In genomic region chrX:69097451-69098236, GRCh38 we compare ENCODE assay signal across 16 cellular contexts.
DNase-seq lines count a peak whose midpoint lies in the region; ATAC-seq, FAIRE-seq and TF ChIP-seq lines count a peak whose summit lies in the region.
"Had no signal": no experiment of that assay in that cellular context is flagged by ENCODE, and none has a peak within 500 bp of the region (broad histone marks: within the 10 kb centered on the region; RNA-seq: fewer than 3 reads in every experiment).

No MANE protein-coding gene starts in this region.

- H3K27me3 ChIP-seq in heart left ventricle: peaks cover 0 to 9% (median 0%) of the 10 kb centered on the region in 9 donors
- H3K27me3 ChIP-seq in K562 (ENCODE audit: control insufficient read depth in 2 of 2, insufficient read depth in 2 of 2, low read length in 2 of 2): no peaks in the 10 kb centered on the region
- H3K27me3 ChIP-seq in mesendoderm (ENCODE audit: insufficient read depth, low read length, poor library complexity): no peaks in the 10 kb centered on the region

- H3K9ac ChIP-seq in K562 (ENCODE audit: insufficient read depth in 1 of 2, low read depth in 2 of 2, low read length in 2 of 2) (no peak overlapping the region), mesendoderm (ENCODE audit: low read length) (no peak overlapping the region)
- H3K9ac ChIP-seq: BLaER1 had no signal

- H3K9me1 ChIP-seq in K562 (ENCODE audit: control insufficient read depth, insufficient read depth, low read length): no peaks in the 10 kb centered on the region

- ATAC-seq in Right ventricle myocardium inferior (no peak), heart left ventricle (no peak), K562 (no peak; the same call in 2 of the 3 replicates), HG03280 (IDR thresholded peaks at IDR 0.05; ENCODE audit: unreplicated experiment) (no peak), HG02623 (IDR thresholded peaks at IDR 0.05; ENCODE audit: unreplicated experiment) (no peak)
- ATAC-seq: Panc1 had no signal

- peak overlapping the region; percentile 20 for H3K18ac ChIP-seq in mesendoderm (ENCODE audit: low read length)

- H3K27ac ChIP-seq in heart left ventricle (no peak overlapping the region), K562 (ENCODE audit: extremely low read depth, low read depth, low read length) (no peak overlapping the region), mesendoderm (ENCODE audit: low read depth, low read length) (no peak overlapping the region)
- H3K27ac ChIP-seq: BLaER1 had no signal

- H3K4me3 ChIP-seq in heart left ventricle (no peak overlapping the region), K562 (no peak overlapping the region), mesendoderm (ENCODE audit: low read length) (no peak overlapping the region)
- H3K4me3 ChIP-seq: BLaER1 had no signal

- H3K4me2 ChIP-seq in K562 (ENCODE audit: insufficient read depth, low read length): no peak overlapping the region
- H3K4me2 ChIP-seq in mesendoderm (ENCODE audit: low read length): no peak overlapping the region
- H3K4me2 ChIP-seq: BLaER1 had no signal

- H3K79me1 ChIP-seq in mesendoderm (ENCODE audit: low read length): no peaks in the 10 kb centered on the region

- H2BK120ac ChIP-seq in mesendoderm (ENCODE audit: low read depth, low read length): no peak overlapping the region

- H2AFZ ChIP-seq in K562 (ENCODE audit: low read depth, low read length): 0 out of 2 replicates have a peak overlapping the region, but pooled peaks have one; percentile 32

- H3K79me2 ChIP-seq in K562 (ENCODE audit: control insufficient read depth, insufficient read depth, low read length) (no peaks in the 10 kb centered on the region), mesendoderm (ENCODE audit: control insufficient read depth, insufficient read depth, low read length) (no peaks in the 10 kb centered on the region)

- 74 to 85% (median 83%) methylated on average over 14 of the region's 14 CpGs for WGBS in heart left ventricle, 4 donors
- WGBS in K562 (ENCODE audit: insufficient coverage, low coverage, missing lambda C conversion rate): 16% methylated on average over 8 of the region's 14 CpGs
- no CpG with 5 or more reads among the region's 14 CpGs for WGBS in mesendoderm (ENCODE audit: extremely low coverage, insufficient coverage, low lambda C conversion rate)

- H2AK5ac ChIP-seq in mesendoderm (ENCODE audit: low read length): no peak overlapping the region

- TF ChIP-seq CTCF in heart left ventricle (IDR thresholded peaks at IDR 0.05): no peak
- no peak for TF ChIP-seq CTCF in K562 (IDR thresholded peaks at IDR 0.05 in 2 of 3, conservative IDR thresholded peaks at IDR 0.05 in 1 of 3; ENCODE audit: insufficient read depth in 2 of 3, low read depth in 1 of 3, low read length in 3 of 3)

- DNase-seq in Right ventricle myocardium inferior (ENCODE audit: missing footprints) (peak; percentile 60), heart left ventricle (no peak), K562 (ENCODE audit: extremely low read depth in 1 of 4, low spot score in 3 of 4) (peak in 1 of 4 experiments; percentile 7), mesendoderm (peak; percentile 93), NCI-H82 (lab: John Stamatoyannopoulos, UW) (no peak), inferior parietal cortex (ENCODE audit: extremely low spot score) (no peak)
- DNase-seq: CD8-positive, alpha-beta memory T cell; MV-4-11; NCI-H1417; NCI-H187 treated with DMSO at 0.1 percent for 48 hours; NCI-H2171 had no signal

- no peak for FAIRE-seq in K562 (lab: Jason Lieb, UNC)
- FAIRE-seq: GM12892 had no signal

- no peak overlapping the region for H4K5ac ChIP-seq in mesendoderm (ENCODE audit: low read length)

- POLR2A ChIA-PET in K562 (lab: Yijun Ruan, JAX): interaction anchor here (1.0 kb wide), 1 partner anchor 12 kb away, joined by 4 read pairs; no protein-coding TSS in a partner anchor

- CTCF ChIA-PET in K562 (lab: Yijun Ruan, JAX; ENCODE audit: low intra/inter-chr PET ratio): no interaction called here

- TF ChIP-seq EP300 in K562 (IDR thresholded peaks at IDR 0.05; ENCODE audit: low read length): no peak

- H3K36me3 ChIP-seq in heart left ventricle: no peaks in the 10 kb centered on the region
- H3K36me3 ChIP-seq in K562 (ENCODE audit: control insufficient read depth, insufficient read depth, low read length): no peaks in the 10 kb centered on the region
- no peaks in the 10 kb centered on the region for H3K36me3 ChIP-seq in mesendoderm (ENCODE audit: control insufficient read depth, insufficient read depth, low read length)
- H3K36me3 ChIP-seq: BLaER1 had no signal

- H3K4me1 ChIP-seq in heart left ventricle: no peaks in the 10 kb centered on the region
- H3K4me1 ChIP-seq in K562 (replicated peaks in 1 of 2; ENCODE audit: control insufficient read depth in 2 of 2, insufficient read depth in 2 of 2, low read length in 2 of 2): peaks cover 0 to 4% of the 10 kb centered on the region in 2 experiments; a peak in 2 of 5 replicates
- H3K4me1 ChIP-seq in mesendoderm (ENCODE audit: control insufficient read depth, low read depth, low read length): peaks cover 5% of the 10 kb centered on the region

- no peak for TF ChIP-seq RAD21 in K562 (CRISPR knock-in tag; conservative IDR thresholded peaks at IDR 0.05 in 1 of 2, IDR thresholded peaks at IDR 0.05 in 1 of 2)

- TF ChIP-seq POLR2A in heart left ventricle (IDR thresholded peaks at IDR 0.05): no peak
- TF ChIP-seq POLR2A in K562 (conservative IDR thresholded peaks at IDR 0.05): no peak

- no peak overlapping the region for H3K4ac ChIP-seq in mesendoderm (ENCODE audit: low read depth, low read length)

- BruUV-seq in K562 (replicated peaks; lab: Mats Ljungman, UMichigan): no TSS peak

- H2BK15ac ChIP-seq in mesendoderm (replicated peaks; ENCODE audit: low read depth): no peak overlapping the region

- in situ Hi-C loops in K562 (cut with MboI): no loop called here

- H3K23ac ChIP-seq in mesendoderm (ENCODE audit: low read length): no peak overlapping the region

- H4K20me1 ChIP-seq in K562 (replicated peaks; ENCODE audit: control insufficient read depth, insufficient read depth, low read length): no peaks in the 10 kb centered on the region
- H4K20me1 ChIP-seq: BLaER1 had no signal

- H4K8ac ChIP-seq in mesendoderm (ENCODE audit: low read depth, low read length): no peak overlapping the region

- intact Hi-C loops in Right ventricle myocardium inferior (cut with DNase I) (loop anchor here (10.0 kb wide), 1 partner anchor 187 kb away; no protein-coding TSS in a partner anchor), heart left ventricle (cut with DNase I) (loop anchor here in 7 of 10 donors (10.0 kb wide), 4 partner anchors 117 to 287 kb away; no protein-coding TSS in a partner anchor), K562 (cut with micrococcal nuclease) (no loop called here)

- H2BK5ac ChIP-seq in mesendoderm (ENCODE audit: low read length): no peak overlapping the region

- H3K9me3 ChIP-seq in heart left ventricle: no peaks in the 10 kb centered on the region
- no peaks in the 10 kb centered on the region for H3K9me3 ChIP-seq in K562 (replicated peaks; ENCODE audit: control insufficient read depth, insufficient read depth, low read depth, low read length)
- H3K9me3 ChIP-seq: BLaER1 had no signal

- H3K56ac ChIP-seq in mesendoderm (ENCODE audit: low read length): peak overlapping the region; percentile 53

TF ChIP-seq in K562, 482 proteins besides CTCF, POLR2A, EP300 and RAD21 (continues in another document):
- TF ChIP-seq IRF2 (CRISPR knock-in tag; IDR thresholded peaks at IDR 0.05): no peak
- TF ChIP-seq, protein P1, sequence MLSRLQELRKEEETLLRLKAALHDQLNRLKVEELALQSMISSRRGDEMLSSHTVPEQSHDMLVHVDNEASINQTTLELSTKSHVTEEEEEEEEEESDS (CRISPR knock-in tag; IDR thresholded peaks at IDR 0.05): no peak

Comparison
In these comparisons a context has a peak if more than half of its experiments do, and no peak if none do; other contexts are left out.
1. DNase-seq: peak in Right ventricle myocardium inferior (single experiment) and mesendoderm (single experiment); none in heart left ventricle (0 of 5), NCI-H82 (single experiment) and inferior parietal cortex (single experiment).